Comparison of ENCODE assay signal across 8 cellular contexts in genomic region chr11:30960387-30960992, GRCh38.
A peak's percentile ranks its signal among the peaks of the same experiment; 100 is the strongest.
DNase-seq lines count a peak whose midpoint lies in the region; ATAC-seq and TF ChIP-seq lines count a peak whose summit lies in the region.

No MANE protein-coding gene starts in this region.

- peak; percentile 15 to 73 (median 49) for TF ChIP-seq CTCF in heart right ventricle (IDR thresholded peaks at IDR 0.05)
- TF ChIP-seq CTCF in dorsolateral prefrontal cortex (IDR thresholded peaks at IDR 0.05 in 54 of 56, conservative IDR thresholded peaks at IDR 0.05 in 2 of 56; ENCODE audit: low read depth in 1 of 56, partially characterized antibody in 56 of 56): peak in 52 of 56 donors; percentile 30 to 72 (median 55)
- peak in 3 of 4 experiments; percentile 23 to 49 (median 34) for TF ChIP-seq CTCF in prostate gland (IDR thresholded peaks at IDR 0.05)

- no peak for DNase-seq in heart right ventricle
- no peak for DNase-seq in Right ventricle myocardium inferior (ENCODE audit: missing footprints)
- peak; percentile 1 to 53 for DNase-seq in NCI-H524 (lab: John Stamatoyannopoulos, UW)
- DNase-seq in dorsolateral prefrontal cortex: no peak
- no peak for DNase-seq in prostate gland (ENCODE audit: low spot score)
- no peak for DNase-seq in stimulated activated CD8-positive, alpha-beta memory T cell treated with anti-CD3 and anti-CD28 coated beads, Interleukin-4, amount 100 ng/mL, for 48 hours
- DNase-seq in activated effector memory CD4-positive, alpha-beta T cell treated with anti-CD3 and anti-CD28 coated beads, Interleukin-2, amount 50 U/mL, for 16 hours: no peak

- H3K36me3 ChIP-seq in heart right ventricle (no peaks in the 10 kb centered on the region), prostate gland (no peaks in the 10 kb centered on the region)

- H3K27ac ChIP-seq in heart right ventricle: no peak overlapping the region
- no peak overlapping the region for H3K27ac ChIP-seq in dorsolateral prefrontal cortex
- no peak overlapping the region for H3K27ac ChIP-seq in prostate gland

- ATAC-seq in heart right ventricle: peak in 1 of 8 donors; percentile 25
- ATAC-seq in Right ventricle myocardium inferior: no peak
- no peak for ATAC-seq in HG02981 (IDR thresholded peaks at IDR 0.05; ENCODE audit: unreplicated experiment)

- H3K4me1 ChIP-seq in heart right ventricle (no peaks in the 10 kb centered on the region), prostate gland (replicated peaks) (no peaks in the 10 kb centered on the region)

- H3K4me3 ChIP-seq in heart right ventricle (no peak overlapping the region), dorsolateral prefrontal cortex (no peak overlapping the region), prostate gland (no peak overlapping the region)

- H3K9me3 ChIP-seq in heart right ventricle: no peaks in the 10 kb centered on the region
- no peaks in the 10 kb centered on the region for H3K9me3 ChIP-seq in prostate gland

- WGBS in heart right ventricle, 2 donors: 2 to 3% methylated on average over 2 of the region's 2 CpGs
- WGBS in prostate gland: 1% methylated on average over 2 of the region's 2 CpGs

- intact Hi-C loops in heart right ventricle (cut with DNase I): loop anchor here in 4 of 10 donors (1.0 to 10.0 kb wide), 4 partner anchors 84 to 1214 kb away; no protein-coding TSS in a partner anchor
- intact Hi-C loops in Right ventricle myocardium inferior (cut with DNase I): no loop called here
- intact Hi-C loops in dorsolateral prefrontal cortex (cut with DNase I): no loop called here
- intact Hi-C loops in prostate gland (cut with DNase I): no loop called here

- no peak for TF ChIP-seq POLR2A in prostate gland (IDR thresholded peaks at IDR 0.05)

- H3K27me3 ChIP-seq in heart right ventricle (peaks cover 0 to 7% (median 0%) of the 10 kb centered on the region in 7 donors), dorsolateral prefrontal cortex (no peaks in the 10 kb centered on the region), prostate gland (replicated peaks; ENCODE audit: insufficient read depth) (no peaks in the 10 kb centered on the region)

Comparison
In these comparisons a context has a peak if more than half of its experiments do, and no peak if none do; other contexts are left out.
1. DNase-seq: peak in NCI-H524 (2 of 2); none in heart right ventricle (0 of 2), Right ventricle myocardium inferior (single experiment), dorsolateral prefrontal cortex (0 of 10), prostate gland (single experiment), stimulated activated CD8-positive, alpha-beta memory T cell treated with anti-CD3 and anti-CD28 coated beads, Interleukin-4, amount 100 ng/mL, for 48 hours (single experiment) and activated effector memory CD4-positive, alpha-beta T cell treated with anti-CD3 and anti-CD28 coated beads, Interleukin-2, amount 50 U/mL, for 16 hours (single experiment).
2. Peak in every context shown above with its lines, with median percentiles within 50 percentile points of each other: CTCF ChIP-seq.